In genomic region chrX:11257711-11258110, GRCh38 we compare ENCODE assay signal across 1 cellular context.
TF ChIP-seq lines count a peak whose summit lies in the region.

No MANE protein-coding gene starts in this region.

TF ChIP-seq in HEK293T, 16 proteins besides CTCF, POLR2A, EP300 and RAD21 (continued from another document):
- no peak for TF ChIP-seq BHLHE40 (IDR thresholded peaks at IDR 0.05; ENCODE audit: borderline replicate concordance)
- no peak for TF ChIP-seq LEF1 (IDR thresholded peaks at IDR 0.05; ENCODE audit: borderline replicate concordance)
- no peak for TF ChIP-seq FOXM1 (IDR thresholded peaks at IDR 0.05; ENCODE audit: borderline replicate concordance)
- TF ChIP-seq NFRKB (IDR thresholded peaks at IDR 0.05): no peak
- no peak for TF ChIP-seq CTBP1 (IDR thresholded peaks at IDR 0.05; ENCODE audit: borderline replicate concordance)
- no peak for TF ChIP-seq FOXA1 (IDR thresholded peaks at IDR 0.05)
- TF ChIP-seq FOXK2 (IDR thresholded peaks at IDR 0.05): no peak
- no peak for TF ChIP-seq SP1 (IDR thresholded peaks at IDR 0.05)
- TF ChIP-seq ZNF384 (IDR thresholded peaks at IDR 0.05): no peak
- no peak for TF ChIP-seq TARDBP (IDR thresholded peaks at IDR 0.05)
